ENCODE assay signal across 18 cellular contexts in the genomic region with DNA sequence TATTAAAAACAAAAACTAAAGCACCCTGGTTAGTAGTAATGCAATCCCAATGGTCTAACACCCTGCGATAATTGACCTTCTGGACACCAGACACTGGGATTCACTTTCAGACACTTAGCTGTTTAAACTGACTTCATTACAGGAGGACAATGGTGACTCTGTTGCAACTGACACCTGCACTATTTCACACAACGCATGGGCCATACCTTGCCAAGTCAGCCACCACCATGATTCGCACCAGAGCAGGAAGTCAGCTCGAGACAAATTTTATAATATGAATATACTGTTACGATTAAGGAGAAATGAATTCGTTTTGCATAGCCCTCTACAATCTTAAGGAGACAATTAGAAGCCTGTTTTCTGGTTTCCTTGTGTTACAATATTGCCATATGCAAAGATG.
"Had no signal": no experiment of that assay in that cellular context is flagged by ENCODE, and none has a peak within 500 bp of the region (broad histone marks: within the 10 kb centered on the region; RNA-seq: fewer than 3 reads in every experiment).

No MANE protein-coding gene starts in this region.

- DNase-seq: activated CD4-positive, alpha-beta T cell treated with anti-CD3 and anti-CD28 coated beads, Interleukin-2, amount 50 U/mL, for 4 hours; activated CD4-positive, CD25-positive, alpha-beta regulatory T cell treated with anti-CD3 and anti-CD28 coated beads, Interleukin-2, amount 50 U/mL, for 72 hours; activated CD8-positive, alpha-beta memory T cell treated with anti-CD3 and anti-CD28 coated beads, Interleukin-2, amount 10 ng/mL, durations not matched to agents 7 days and 5 days; activated effector memory CD4-positive, alpha-beta T cell treated with Interleukin-2 at 50 U/mL for 16 hours; activated T-cell treated with anti-CD3 and anti-CD28 coated beads, Interleukin-2, amount 50 U/mL, for 1 hour; caudate nucleus; colonic mucosa; islet precursor cell; naive B cell; ovary; retina; stimulated activated CD4-positive, alpha-beta T cell treated with anti-CD3 and anti-CD28 coated beads, Interleukin-2, amount 100 ng/mL, for 48 hours; stimulated activated naive B cell treated with anti-CD40 and anti-IgM and Interleukin-4, amounts not matched to agents 10 μg/mL and 1 μg/mL and 100 μg/mL, for 72 hours; T1000 had no signal

- ATAC-seq: activated CD8-positive, alpha-beta memory T cell treated with anti-CD3 and anti-CD28 coated beads, Interleukin-2, amount 10 ng/mL, durations not matched to agents 7 days and 5 days; activated naive CD4-positive, alpha-beta T cell treated with anti-CD3 and anti-CD28 coated beads, Interleukin-2, amount 50 U/mL, for 72 hours; stimulated activated naive B cell treated with anti-CD40 and anti-IgM and Interleukin-4, amounts not matched to agents 10 μg/mL and 1 μg/mL and 100 μg/mL, for 72 hours had no signal

- H3K4me1 ChIP-seq: colonic mucosa had no signal

- H3K36me3 ChIP-seq: colonic mucosa, ovary, tibial nerve had no signal

- H3K4me1 Mint-ChIP-seq: activated CD8-positive, alpha-beta memory T cell treated with anti-CD3 and anti-CD28 coated beads, Interleukin-2, amount 10 ng/mL, durations not matched to agents 7 days and 5 days had no signal

- H3K4me3 ChIP-seq: colonic mucosa, hepatocyte, lung, ovary, tibial nerve had no signal

- H3K27ac Mint-ChIP-seq: activated CD8-positive, alpha-beta memory T cell treated with anti-CD3 and anti-CD28 coated beads, Interleukin-2, amount 10 ng/mL, durations not matched to agents 7 days and 5 days; activated naive CD4-positive, alpha-beta T cell treated with anti-CD3 and anti-CD28 coated beads, Interleukin-2, amount 50 U/mL, for 72 hours; naive B cell; stimulated activated naive B cell treated with anti-CD40 and anti-IgM and Interleukin-4, amounts not matched to agents 10 μg/mL and 1 μg/mL and 100 μg/mL, for 72 hours had no signal

- H3K27me3 ChIP-seq: ovary had no signal

- H3K9me3 ChIP-seq: colonic mucosa, ovary, tibial nerve had no signal

- H3K27ac ChIP-seq: colonic mucosa, hepatocyte, ovary, tibial nerve had no signal

- H3K36me3 Mint-ChIP-seq: naive B cell had no signal

- H3K4me3 Mint-ChIP-seq: activated CD8-positive, alpha-beta memory T cell treated with anti-CD3 and anti-CD28 coated beads, Interleukin-2, amount 10 ng/mL, durations not matched to agents 7 days and 5 days; naive B cell; stimulated activated naive B cell treated with anti-CD40 and anti-IgM and Interleukin-4, amounts not matched to agents 10 μg/mL and 1 μg/mL and 100 μg/mL, for 72 hours had no signal
